Comparison of ENCODE assay signal across 9 cellular contexts in the genomic region with DNA sequence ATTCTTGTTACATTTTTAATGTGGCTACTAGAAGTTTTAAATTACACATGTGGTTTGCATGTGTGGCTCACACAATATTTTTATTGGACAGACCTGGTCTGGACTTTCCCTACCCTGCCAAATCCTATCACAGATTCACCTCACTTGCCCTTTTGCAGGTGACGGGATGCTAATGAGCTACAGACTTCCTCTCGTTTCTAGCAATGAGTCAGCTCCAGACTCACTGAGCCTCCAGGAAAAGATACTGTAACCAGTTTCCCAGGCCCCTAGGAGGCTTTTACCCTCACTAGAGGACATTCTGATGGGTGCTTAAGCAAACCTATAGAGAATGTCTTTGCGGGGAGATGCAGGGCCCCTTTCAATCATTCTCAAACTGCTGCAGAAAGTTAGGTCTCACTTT.
A peak's percentile ranks its signal among the peaks of the same experiment; 100 is the strongest.
DNase-seq lines count a peak whose midpoint lies in the region; ATAC-seq and TF ChIP-seq lines count a peak whose summit lies in the region.
"Had no signal": no experiment of that assay in that cellular context is flagged by ENCODE, and none has a peak within 500 bp of the region (broad histone marks: within the 10 kb centered on the region; RNA-seq: fewer than 3 reads in every experiment).

No MANE protein-coding gene starts in this region.

- no peaks in the 10 kb centered on the region for H3F3A ChIP-seq in smooth muscle cell (ENCODE audit: low read depth)

- H3K27ac Mint-ChIP-seq in endodermal cell, result no peak overlapping the region
- H3K27ac Mint-ChIP-seq: activated naive CD4-positive, alpha-beta T cell treated with anti-CD3 and anti-CD28 coated beads, Interleukin-2, amount 50 U/mL, for 24 hours had no signal

- H2AFZ ChIP-seq in smooth muscle cell (ENCODE audit: low read depth), result no peak overlapping the region

- 39% methylated on average over 3 of the region's 3 CpGs for WGBS in smooth muscle cell (ENCODE audit: low lambda C conversion rate)
- 88 to 93% methylated on average over 3 of the region's 3 CpGs for WGBS in endodermal cell (ENCODE audit: insufficient coverage in 1 of 2, insufficient read length in 1 of 2), 2 experiments

- H3K9me3 ChIP-seq in smooth muscle cell (replicated peaks; ENCODE audit: low read depth), result no peaks in the 10 kb centered on the region
- H3K9me3 ChIP-seq in endodermal cell (ENCODE audit: control insufficient read depth, low read length), result no peaks in the 10 kb centered on the region

- H3K4me3 Mint-ChIP-seq in endodermal cell, result no peak overlapping the region

- no peaks in the 10 kb centered on the region for H3K27me3 Mint-ChIP-seq in endodermal cell (ENCODE audit: insufficient read depth)
- H3K27me3 Mint-ChIP-seq: activated naive CD4-positive, alpha-beta T cell treated with anti-CD3 and anti-CD28 coated beads, Interleukin-2, amount 50 U/mL, for 24 hours had no signal

- DNase-seq in A172 (ENCODE audit: low spot score) (peak; percentile 77), smooth muscle cell (lab: John Stamatoyannopoulos, UW; ENCODE audit: unreplicated experiment) (no peak), cerebellar cortex (ENCODE audit: low spot score) (no peak), endodermal cell (no peak), T-helper 9 cell (no peak)
- DNase-seq in activated naive CD4-positive, alpha-beta T cell treated with anti-CD3 and anti-CD28 coated beads, Interleukin-2, amount 50 U/mL, for 16 hours, result peak; percentile 20

- H4K20me1 ChIP-seq in smooth muscle cell (ENCODE audit: low read depth), result no peaks in the 10 kb centered on the region

- H3K27ac ChIP-seq in smooth muscle cell (ENCODE audit: low read depth) (no peak overlapping the region), endodermal cell (ENCODE audit: low read depth, low read length) (no peak overlapping the region)

- H3K36me3 ChIP-seq in smooth muscle cell (ENCODE audit: low read depth) (no peaks in the 10 kb centered on the region), endodermal cell (ENCODE audit: control insufficient read depth, insufficient read depth, low read length) (no peaks in the 10 kb centered on the region)

- peak; percentile 95 for ATAC-seq in GM18907 (IDR thresholded peaks at IDR 0.05; ENCODE audit: unreplicated experiment)
- peak; percentile 72 for ATAC-seq in HG03060 (IDR thresholded peaks at IDR 0.05; ENCODE audit: low read depth, unreplicated experiment)

- H3K79me2 ChIP-seq in smooth muscle cell (ENCODE audit: low read depth), result no peaks in the 10 kb centered on the region

- H3K4me1 ChIP-seq in smooth muscle cell (ENCODE audit: low read depth) (no peaks in the 10 kb centered on the region), endodermal cell (ENCODE audit: control insufficient read depth, insufficient read depth, low read length) (no peaks in the 10 kb centered on the region)

- no peak overlapping the region for H3K4me2 ChIP-seq in smooth muscle cell

- TF ChIP-seq CTCF in smooth muscle cell (IDR thresholded peaks at IDR 0.05; ENCODE audit: borderline replicate concordance, insufficient read depth, poor library complexity, severe bottlenecking), result no peak
- TF ChIP-seq CTCF in endodermal cell (conservative IDR thresholded peaks at IDR 0.05), result no peak

- H3K4me1 Mint-ChIP-seq in endodermal cell, result no peaks in the 10 kb centered on the region

- H3K9ac ChIP-seq in smooth muscle cell (ENCODE audit: low read depth) (no peak overlapping the region), endodermal cell (ENCODE audit: extremely low read depth, low read length, poor library complexity, severe bottlenecking) (no peak overlapping the region)

- no peaks in the 10 kb centered on the region for H3K9me3 Mint-ChIP-seq in endodermal cell
- H3K9me3 Mint-ChIP-seq: activated naive CD4-positive, alpha-beta T cell treated with anti-CD3 and anti-CD28 coated beads, Interleukin-2, amount 50 U/mL, for 24 hours had no signal

- no peaks in the 10 kb centered on the region for H3K27me3 ChIP-seq in smooth muscle cell (ENCODE audit: low read depth)
- no peaks in the 10 kb centered on the region for H3K27me3 ChIP-seq in endodermal cell (ENCODE audit: control insufficient read depth, insufficient read depth, low read length, poor library complexity, severe bottlenecking)

- H3K36me3 Mint-ChIP-seq in endodermal cell (ENCODE audit: low read depth), result no peaks in the 10 kb centered on the region

- H3K4me3 ChIP-seq in smooth muscle cell (no peak overlapping the region), endodermal cell (ENCODE audit: low read length) (no peak overlapping the region)

Comparison
In these comparisons a context has a peak if more than half of its experiments do, and no peak if none do; other contexts are left out.
1. DNase-seq: peak in A172 (single experiment) and activated naive CD4-positive, alpha-beta T cell treated with anti-CD3 and anti-CD28 coated beads, Interleukin-2, amount 50 U/mL, for 16 hours (single experiment); none in smooth muscle cell (single experiment), cerebellar cortex (single experiment), endodermal cell (single experiment) and T-helper 9 cell (single experiment).